Comparison of ENCODE assay signal across 9 cellular contexts in genomic region chr11:1571760-1572199, GRCh38. TPM values are rescaled to one million over a fixed set of nuclear protein-coding genes. Genes with fewer than 3 reads are reported as not detected.
DNase-seq lines count a peak whose midpoint lies in the region; ATAC-seq and TF ChIP-seq lines count a peak whose summit lies in the region.
"Had no signal": no experiment of that assay in that cellular context is flagged by ENCODE, and none has a peak within 500 bp of the region (broad histone marks: within the 10 kb centered on the region; RNA-seq: fewer than 3 reads in every experiment).

No MANE protein-coding gene starts in this region.

- 0 to 2% (median 1%) methylated on average over 24 to 90 of the region's 91 CpGs; no CpG with 5 or more reads in 1 of the 5 donors for WGBS in stomach, 5 donors

- H3K79me2 ChIP-seq in GM23338 (replicated peaks; ENCODE audit: insufficient read depth) (no peaks in the 10 kb centered on the region), SU-DHL-6 (ENCODE audit: insufficient read depth, low read length) (no peaks in the 10 kb centered on the region)

- H3K4me2 ChIP-seq in GM23338 (0 out of 2 replicates have a peak overlapping the region, but pooled peaks have one; percentile 86), SU-DHL-6 (ENCODE audit: low read depth, low read length, poor library complexity, severe bottlenecking) (no peak overlapping the region)

- H3K4me3 ChIP-seq in GM23338 (peak overlapping the region; percentile 58), SU-DHL-6 (ENCODE audit: insufficient read depth, low read length, poor library complexity, severe bottlenecking) (peak overlapping the region; percentile 16), iPS-18c (ENCODE audit: insufficient read depth, low read depth, low read length) (peak overlapping the region; percentile 50; the same call in 1 of the 2 replicates), stomach (peak overlapping the region; percentile 50 to 67 (median 62))

- H3K36me3 Mint-ChIP-seq in GM23338 (ENCODE audit: low read depth): no peaks in the 10 kb centered on the region

- H3K4me1 ChIP-seq in GM23338 (ENCODE audit: insufficient read depth) (peaks cover 32% of the 10 kb centered on the region), stomach (peaks cover 40 to 74% (median 59%) of the 10 kb centered on the region in 4 donors)

- H3K9me2 ChIP-seq in GM23338 (ENCODE audit: insufficient read depth) (no peaks in the 10 kb centered on the region), SU-DHL-6 (replicated peaks; ENCODE audit: insufficient read depth, low read length) (no peaks in the 10 kb centered on the region)

- no peak for TF ChIP-seq POLR2A in stomach (IDR thresholded peaks at IDR 0.05)

- no peak overlapping the region for H2AFZ ChIP-seq in GM23338
- H2AFZ ChIP-seq in SU-DHL-6 (ENCODE audit: low read depth, low read length, severe bottlenecking): no peak overlapping the region

- no peak for TF ChIP-seq EP300 in stomach (IDR thresholded peaks at IDR 0.05)

- H3K27ac Mint-ChIP-seq in GM23338: no peak overlapping the region

- no peak overlapping the region for H3K4me3 Mint-ChIP-seq in GM23338

- TF ChIP-seq CTCF in GM23338 (conservative IDR thresholded peaks at IDR 0.05; ENCODE audit: low read depth in 2 of 2) (no peak), SU-DHL-6 (IDR thresholded peaks at IDR 0.05; ENCODE audit: insufficient read depth, low read length, poor library complexity, severe bottlenecking) (no peak), stomach (IDR thresholded peaks at IDR 0.05) (no peak)

- H3K36me3 ChIP-seq in GM23338 (ENCODE audit: insufficient read depth): no peaks in the 10 kb centered on the region
- H3K36me3 ChIP-seq in SU-DHL-6 (ENCODE audit: low read length): no peaks in the 10 kb centered on the region
- H3K36me3 ChIP-seq in stomach: no peaks in the 10 kb centered on the region

- DNase-seq in GM23338 (ENCODE audit: low spot score) (no peak), stomach (no peak), A172 (ENCODE audit: low spot score) (no peak), NCI-H187 (lab: John Stamatoyannopoulos, UW) (no peak)

- H3K27ac ChIP-seq in GM23338 (ENCODE audit: low read depth) (no peak overlapping the region), SU-DHL-6 (ENCODE audit: low read depth, low read length) (no peak overlapping the region), stomach (peak overlapping the region in 4 of 5 donors; percentile 48 to 95 (median 86))

- ATAC-seq in GM23338: no peak
- no peak for ATAC-seq in GM18502 (IDR thresholded peaks at IDR 0.05; ENCODE audit: poor library complexity, unreplicated experiment)
- no peak for ATAC-seq in HG03139 (IDR thresholded peaks at IDR 0.05; ENCODE audit: unreplicated experiment)

- H3K27me3 Mint-ChIP-seq in GM23338 (ENCODE audit: insufficient read depth, low read depth, poor library complexity): peaks cover 55% of the 10 kb centered on the region

- H3K9ac ChIP-seq in SU-DHL-6 (ENCODE audit: low read length): no peak overlapping the region; the same call in 1 of the 2 replicates

- H3K27me3 ChIP-seq in GM23338 (ENCODE audit: insufficient read depth) (peaks cover 63% of the 10 kb centered on the region), SU-DHL-6 (ENCODE audit: low read length) (no peaks in the 10 kb centered on the region), stomach (peaks cover 0 to 58% (median 11%) of the 10 kb centered on the region in 3 donors)

- H3K4me1 Mint-ChIP-seq in GM23338: peaks cover 21% of the 10 kb centered on the region

- H3K9me3 Mint-ChIP-seq in GM23338: no peaks in the 10 kb centered on the region

- H3K9me3 ChIP-seq in SU-DHL-6 (ENCODE audit: insufficient read depth, low read length) (no peaks in the 10 kb centered on the region), iPS-18c (ENCODE audit: control insufficient read depth, insufficient read depth, low read length) (no peaks in the 10 kb centered on the region), stomach (no peaks in the 10 kb centered on the region)

- H4K20me1 ChIP-seq in GM23338 (replicated peaks; ENCODE audit: insufficient read depth) (no peaks in the 10 kb centered on the region), SU-DHL-6 (ENCODE audit: low read depth, low read length) (no peaks in the 10 kb centered on the region)

- intact Hi-C loops in stomach (cut with DNase I; ENCODE audit: low total_unique reads): no loop called here

- H3F3A ChIP-seq in GM23338 (replicated peaks; ENCODE audit: low read depth) (peaks cover 8% of the 10 kb centered on the region; the same call in 1 of the 2 replicates), SU-DHL-6 (ENCODE audit: insufficient read depth) (no peaks in the 10 kb centered on the region)

TF ChIP-seq in GM23338, 12 proteins besides CTCF, POLR2A, EP300 and RAD21 (continues in another document):
- no peak for TF ChIP-seq STAT1 (IDR thresholded peaks at IDR 0.05; ENCODE audit: unreplicated experiment)
- no peak for TF ChIP-seq NANOG (IDR thresholded peaks at IDR 0.05; ENCODE audit: borderline replicate concordance)
- TF ChIP-seq ETS1 (IDR thresholded peaks at IDR 0.05): no peak
- no peak for TF ChIP-seq JUNB (IDR thresholded peaks at IDR 0.05; ENCODE audit: unreplicated experiment)

RNA-seq across cellular contexts. Expression of gene DUSP8, which starts 0.3 kb away (rescaled TPM):
- total RNA-seq in GM23338 (2014; rRNA removed; shearing (Covaris generic)): 1.1 and 3.3 TPM in 2 replicates
- polyA plus RNA-seq in GM23338 (2016; fragmentation: Nextera tagmentation; extraction: Ambion mirVana) (1.1 TPM in 2 replicates), stomach (1 to 10 TPM; 2.4 to 2.9 (median 2.8) TPM)
- 10 to 100 TPM in 1 of 5 donors, 1 to 10 TPM in 3, under 1 TPM in 1; 0.58 to 31.6 (median 1.5) TPM for total RNA-seq in stomach
- 2.9 and 5.1 TPM in 2 replicates for total RNA-seq in A172 (2014; rRNA removed; shearing (Covaris generic))

RNA-seq across cellular contexts. Expression of gene KRTAP5-1, which starts 13.3 kb away (rescaled TPM):
- total RNA-seq in GM23338 (2014; rRNA removed; shearing (Covaris generic)): not detected in 2 replicates
- not detected in 2 replicates for polyA plus RNA-seq in GM23338 (2016; fragmentation: Nextera tagmentation; extraction: Ambion mirVana)
- not detected for total RNA-seq in stomach
- polyA plus RNA-seq in stomach: under 1 TPM in 1 of 3 donors, not detected in 2; 0.50 TPM
- total RNA-seq in A172 (2014; rRNA removed; shearing (Covaris generic)): not detected in 2 replicates
- total RNA-seq: left lobe of liver had no signal

RNA-seq across cellular contexts. Expression of gene KRTAP5-2, which starts 26.3 kb away (rescaled TPM):
- total RNA-seq in GM23338 (2014; rRNA removed; shearing (Covaris generic)): not detected in 2 replicates
- polyA plus RNA-seq in GM23338 (2016; fragmentation: Nextera tagmentation; extraction: Ambion mirVana) (not detected in 2 replicates), stomach (not detected)
- total RNA-seq in stomach: not detected
- total RNA-seq in A172 (2014; rRNA removed; shearing (Covaris generic)): not detected in 2 replicates
- total RNA-seq: left lobe of liver had no signal

RNA-seq across cellular contexts. Expression of gene KRTAP5-3, which starts 36.5 kb away (rescaled TPM):
- not detected in 2 replicates for total RNA-seq in GM23338 (2014; rRNA removed; shearing (Covaris generic))
- polyA plus RNA-seq in GM23338 (2016; fragmentation: Nextera tagmentation; extraction: Ambion mirVana) (not detected in 2 replicates), stomach (not detected)
- not detected for total RNA-seq in stomach
- total RNA-seq in A172 (2014; rRNA removed; shearing (Covaris generic)): not detected in 2 replicates
- total RNA-seq: left lobe of liver had no signal

RNA-seq across cellular contexts. Expression of gene KRTAP5-4, which starts 50.2 kb away (rescaled TPM):
- total RNA-seq in GM23338 (2014; rRNA removed; shearing (Covaris generic)): not detected in 2 replicates
- not detected in 2 replicates for polyA plus RNA-seq in GM23338 (2016; fragmentation: Nextera tagmentation; extraction: Ambion mirVana)
- not detected for total RNA-seq in stomach
- not detected for polyA plus RNA-seq in stomach
- total RNA-seq in A172 (2014; rRNA removed; shearing (Covaris generic)): not detected in 2 replicates
- total RNA-seq: left lobe of liver had no signal

Comparison
In these comparisons a context has a peak if more than half of its experiments do, and no peak if none do; other contexts are left out.
1. H3K27ac ChIP-seq: peak in stomach (4 of 5); none in GM23338 (single experiment) and SU-DHL-6 (single experiment).
2. Peak in every context shown above with its lines, with median percentiles within 50 percentile points of each other: H3K4me3 ChIP-seq.